2 cellular contexts compared by ENCODE assay signal in the genomic region with DNA sequence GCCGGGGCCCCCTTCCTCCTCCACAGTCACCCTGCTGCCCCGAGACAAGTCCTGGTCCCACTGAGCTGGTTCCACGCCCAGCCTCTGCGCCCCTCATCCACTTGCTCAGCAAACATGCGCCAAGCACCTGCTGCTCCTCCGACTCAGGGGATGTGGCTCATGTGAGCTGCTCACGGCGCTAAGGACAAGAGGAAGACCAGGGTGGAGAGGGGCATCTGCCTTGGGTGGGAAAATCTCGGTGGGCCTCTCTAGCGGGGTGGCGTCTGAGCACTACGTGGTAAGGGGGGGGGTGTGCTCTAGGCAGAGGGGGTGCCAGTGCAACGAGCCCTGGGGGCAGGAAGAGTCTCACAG.
A peak's percentile ranks its signal among the peaks of the same experiment; 100 is the strongest.
TF ChIP-seq lines count a peak whose summit lies in the region.

No MANE protein-coding gene starts in this region.

TF ChIP-seq in GM23338, 12 proteins besides CTCF, POLR2A, EP300 and RAD21 (continued from another document):
- TF ChIP-seq, protein P1, sequence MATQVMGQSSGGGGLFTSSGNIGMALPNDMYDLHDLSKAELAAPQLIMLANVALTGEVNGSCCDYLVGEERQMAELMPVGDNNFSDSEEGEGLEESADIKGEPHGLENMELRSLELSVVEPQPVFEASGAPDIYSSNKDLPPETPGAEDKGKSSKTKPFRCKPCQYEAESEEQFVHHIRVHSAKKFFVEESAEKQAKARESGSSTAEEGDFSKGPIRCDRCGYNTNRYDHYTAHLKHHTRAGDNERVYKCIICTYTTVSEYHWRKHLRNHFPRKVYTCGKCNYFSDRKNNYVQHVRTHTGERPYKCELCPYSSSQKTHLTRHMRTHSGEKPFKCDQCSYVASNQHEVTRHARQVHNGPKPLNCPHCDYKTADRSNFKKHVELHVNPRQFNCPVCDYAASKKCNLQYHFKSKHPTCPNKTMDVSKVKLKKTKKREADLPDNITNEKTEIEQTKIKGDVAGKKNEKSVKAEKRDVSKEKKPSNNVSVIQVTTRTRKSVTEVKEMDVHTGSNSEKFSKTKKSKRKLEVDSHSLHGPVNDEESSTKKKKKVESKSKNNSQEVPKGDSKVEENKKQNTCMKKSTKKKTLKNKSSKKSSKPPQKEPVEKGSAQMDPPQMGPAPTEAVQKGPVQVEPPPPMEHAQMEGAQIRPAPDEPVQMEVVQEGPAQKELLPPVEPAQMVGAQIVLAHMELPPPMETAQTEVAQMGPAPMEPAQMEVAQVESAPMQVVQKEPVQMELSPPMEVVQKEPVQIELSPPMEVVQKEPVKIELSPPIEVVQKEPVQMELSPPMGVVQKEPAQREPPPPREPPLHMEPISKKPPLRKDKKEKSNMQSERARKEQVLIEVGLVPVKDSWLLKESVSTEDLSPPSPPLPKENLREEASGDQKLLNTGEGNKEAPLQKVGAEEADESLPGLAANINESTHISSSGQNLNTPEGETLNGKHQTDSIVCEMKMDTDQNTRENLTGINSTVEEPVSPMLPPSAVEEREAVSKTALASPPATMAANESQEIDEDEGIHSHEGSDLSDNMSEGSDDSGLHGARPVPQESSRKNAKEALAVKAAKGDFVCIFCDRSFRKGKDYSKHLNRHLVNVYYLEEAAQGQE (IDR thresholded peaks at IDR 0.05; ENCODE audit: unreplicated experiment) = no peak
- TF ChIP-seq EZH2 (IDR thresholded peaks at IDR 0.05; ENCODE audit: low read depth, unreplicated experiment) = no peak
- no peak for TF ChIP-seq STAT1 (IDR thresholded peaks at IDR 0.05; ENCODE audit: unreplicated experiment)
- TF ChIP-seq NANOG (IDR thresholded peaks at IDR 0.05; ENCODE audit: borderline replicate concordance) = no peak
- TF ChIP-seq, protein P2, sequence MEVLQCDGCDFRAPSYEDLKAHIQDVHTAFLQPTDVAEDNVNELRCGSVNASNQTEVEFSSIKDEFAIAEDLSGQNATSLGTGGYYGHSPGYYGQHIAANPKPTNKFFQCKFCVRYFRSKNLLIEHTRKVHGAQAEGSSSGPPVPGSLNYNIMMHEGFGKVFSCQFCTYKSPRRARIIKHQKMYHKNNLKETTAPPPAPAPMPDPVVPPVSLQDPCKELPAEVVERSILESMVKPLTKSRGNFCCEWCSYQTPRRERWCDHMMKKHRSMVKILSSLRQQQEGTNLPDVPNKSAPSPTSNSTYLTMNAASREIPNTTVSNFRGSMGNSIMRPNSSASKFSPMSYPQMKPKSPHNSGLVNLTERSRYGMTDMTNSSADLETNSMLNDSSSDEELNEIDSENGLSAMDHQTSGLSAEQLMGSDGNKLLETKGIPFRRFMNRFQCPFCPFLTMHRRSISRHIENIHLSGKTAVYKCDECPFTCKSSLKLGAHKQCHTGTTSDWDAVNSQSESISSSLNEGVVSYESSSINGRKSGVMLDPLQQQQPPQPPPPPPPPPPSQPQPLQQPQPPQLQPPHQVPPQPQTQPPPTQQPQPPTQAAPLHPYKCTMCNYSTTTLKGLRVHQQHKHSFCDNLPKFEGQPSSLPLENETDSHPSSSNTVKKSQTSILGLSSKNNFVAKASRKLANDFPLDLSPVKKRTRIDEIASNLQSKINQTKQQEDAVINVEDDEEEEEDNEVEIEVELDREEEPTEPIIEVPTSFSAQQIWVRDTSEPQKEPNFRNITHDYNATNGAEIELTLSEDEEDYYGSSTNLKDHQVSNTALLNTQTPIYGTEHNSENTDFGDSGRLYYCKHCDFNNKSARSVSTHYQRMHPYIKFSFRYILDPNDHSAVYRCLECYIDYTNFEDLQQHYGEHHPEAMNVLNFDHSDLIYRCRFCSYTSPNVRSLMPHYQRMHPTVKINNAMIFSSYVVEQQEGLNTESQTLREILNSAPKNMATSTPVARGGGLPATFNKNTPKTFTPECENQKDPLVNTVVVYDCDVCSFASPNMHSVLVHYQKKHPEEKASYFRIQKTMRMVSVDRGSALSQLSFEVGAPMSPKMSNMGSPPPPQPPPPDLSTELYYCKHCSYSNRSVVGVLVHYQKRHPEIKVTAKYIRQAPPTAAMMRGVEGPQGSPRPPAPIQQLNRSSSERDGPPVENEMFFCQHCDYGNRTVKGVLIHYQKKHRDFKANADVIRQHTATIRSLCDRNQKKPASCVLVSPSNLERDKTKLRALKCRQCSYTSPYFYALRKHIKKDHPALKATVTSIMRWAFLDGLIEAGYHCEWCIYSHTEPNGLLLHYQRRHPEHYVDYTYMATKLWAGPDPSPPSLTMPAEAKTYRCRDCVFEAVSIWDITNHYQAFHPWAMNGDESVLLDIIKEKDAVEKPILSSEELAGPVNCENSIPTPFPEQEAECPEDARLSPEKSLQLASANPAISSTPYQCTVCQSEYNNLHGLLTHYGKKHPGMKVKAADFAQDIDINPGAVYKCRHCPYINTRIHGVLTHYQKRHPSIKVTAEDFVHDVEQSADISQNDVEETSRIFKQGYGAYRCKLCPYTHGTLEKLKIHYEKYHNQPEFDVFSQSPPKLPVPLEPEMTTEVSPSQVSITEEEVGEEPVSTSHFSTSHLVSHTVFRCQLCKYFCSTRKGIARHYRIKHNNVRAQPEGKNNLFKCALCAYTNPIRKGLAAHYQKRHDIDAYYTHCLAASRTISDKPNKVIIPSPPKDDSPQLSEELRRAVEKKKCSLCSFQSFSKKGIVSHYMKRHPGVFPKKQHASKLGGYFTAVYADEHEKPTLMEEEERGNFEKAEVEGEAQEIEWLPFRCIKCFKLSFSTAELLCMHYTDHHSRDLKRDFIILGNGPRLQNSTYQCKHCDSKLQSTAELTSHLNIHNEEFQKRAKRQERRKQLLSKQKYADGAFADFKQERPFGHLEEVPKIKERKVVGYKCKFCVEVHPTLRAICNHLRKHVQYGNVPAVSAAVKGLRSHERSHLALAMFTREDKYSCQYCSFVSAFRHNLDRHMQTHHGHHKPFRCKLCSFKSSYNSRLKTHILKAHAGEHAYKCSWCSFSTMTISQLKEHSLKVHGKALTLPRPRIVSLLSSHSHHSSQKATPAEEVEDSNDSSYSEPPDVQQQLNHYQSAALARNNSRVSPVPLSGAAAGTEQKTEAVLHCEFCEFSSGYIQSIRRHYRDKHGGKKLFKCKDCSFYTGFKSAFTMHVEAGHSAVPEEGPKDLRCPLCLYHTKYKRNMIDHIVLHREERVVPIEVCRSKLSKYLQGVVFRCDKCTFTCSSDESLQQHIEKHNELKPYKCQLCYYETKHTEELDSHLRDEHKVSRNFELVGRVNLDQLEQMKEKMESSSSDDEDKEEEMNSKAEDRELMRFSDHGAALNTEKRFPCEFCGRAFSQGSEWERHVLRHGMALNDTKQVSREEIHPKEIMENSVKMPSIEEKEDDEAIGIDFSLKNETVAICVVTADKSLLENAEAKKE (CRISPR knock-in tag; IDR thresholded peaks at IDR 0.05) = no peak
- TF ChIP-seq, protein P3, sequence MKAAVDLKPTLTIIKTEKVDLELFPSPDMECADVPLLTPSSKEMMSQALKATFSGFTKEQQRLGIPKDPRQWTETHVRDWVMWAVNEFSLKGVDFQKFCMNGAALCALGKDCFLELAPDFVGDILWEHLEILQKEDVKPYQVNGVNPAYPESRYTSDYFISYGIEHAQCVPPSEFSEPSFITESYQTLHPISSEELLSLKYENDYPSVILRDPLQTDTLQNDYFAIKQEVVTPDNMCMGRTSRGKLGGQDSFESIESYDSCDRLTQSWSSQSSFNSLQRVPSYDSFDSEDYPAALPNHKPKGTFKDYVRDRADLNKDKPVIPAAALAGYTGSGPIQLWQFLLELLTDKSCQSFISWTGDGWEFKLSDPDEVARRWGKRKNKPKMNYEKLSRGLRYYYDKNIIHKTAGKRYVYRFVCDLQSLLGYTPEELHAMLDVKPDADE (IDR thresholded peaks at IDR 0.05) = no peak
- no peak for TF ChIP-seq JUNB (IDR thresholded peaks at IDR 0.05; ENCODE audit: unreplicated experiment)
TF ChIP-seq in GM23338: peak in this region for 0.

TF ChIP-seq in WTC11, 78 proteins besides CTCF, POLR2A, EP300 and RAD21 (continued from another document):
- TF ChIP-seq, protein P4, sequence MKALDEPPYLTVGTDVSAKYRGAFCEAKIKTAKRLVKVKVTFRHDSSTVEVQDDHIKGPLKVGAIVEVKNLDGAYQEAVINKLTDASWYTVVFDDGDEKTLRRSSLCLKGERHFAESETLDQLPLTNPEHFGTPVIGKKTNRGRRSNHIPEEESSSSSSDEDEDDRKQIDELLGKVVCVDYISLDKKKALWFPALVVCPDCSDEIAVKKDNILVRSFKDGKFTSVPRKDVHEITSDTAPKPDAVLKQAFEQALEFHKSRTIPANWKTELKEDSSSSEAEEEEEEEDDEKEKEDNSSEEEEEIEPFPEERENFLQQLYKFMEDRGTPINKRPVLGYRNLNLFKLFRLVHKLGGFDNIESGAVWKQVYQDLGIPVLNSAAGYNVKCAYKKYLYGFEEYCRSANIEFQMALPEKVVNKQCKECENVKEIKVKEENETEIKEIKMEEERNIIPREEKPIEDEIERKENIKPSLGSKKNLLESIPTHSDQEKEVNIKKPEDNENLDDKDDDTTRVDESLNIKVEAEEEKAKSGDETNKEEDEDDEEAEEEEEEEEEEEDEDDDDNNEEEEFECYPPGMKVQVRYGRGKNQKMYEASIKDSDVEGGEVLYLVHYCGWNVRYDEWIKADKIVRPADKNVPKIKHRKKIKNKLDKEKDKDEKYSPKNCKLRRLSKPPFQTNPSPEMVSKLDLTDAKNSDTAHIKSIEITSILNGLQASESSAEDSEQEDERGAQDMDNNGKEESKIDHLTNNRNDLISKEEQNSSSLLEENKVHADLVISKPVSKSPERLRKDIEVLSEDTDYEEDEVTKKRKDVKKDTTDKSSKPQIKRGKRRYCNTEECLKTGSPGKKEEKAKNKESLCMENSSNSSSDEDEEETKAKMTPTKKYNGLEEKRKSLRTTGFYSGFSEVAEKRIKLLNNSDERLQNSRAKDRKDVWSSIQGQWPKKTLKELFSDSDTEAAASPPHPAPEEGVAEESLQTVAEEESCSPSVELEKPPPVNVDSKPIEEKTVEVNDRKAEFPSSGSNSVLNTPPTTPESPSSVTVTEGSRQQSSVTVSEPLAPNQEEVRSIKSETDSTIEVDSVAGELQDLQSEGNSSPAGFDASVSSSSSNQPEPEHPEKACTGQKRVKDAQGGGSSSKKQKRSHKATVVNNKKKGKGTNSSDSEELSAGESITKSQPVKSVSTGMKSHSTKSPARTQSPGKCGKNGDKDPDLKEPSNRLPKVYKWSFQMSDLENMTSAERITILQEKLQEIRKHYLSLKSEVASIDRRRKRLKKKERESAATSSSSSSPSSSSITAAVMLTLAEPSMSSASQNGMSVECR (CRISPR knock-in tag; IDR thresholded peaks at IDR 0.05; ENCODE audit: borderline replicate concordance) = 0 out of 2 replicates have a peak, but pooled peaks have one; percentile 42
- TF ChIP-seq JUN (CRISPR knock-in tag; IDR thresholded peaks at IDR 0.05) = no peak
- TF ChIP-seq NR2C2 (CRISPR knock-in tag; IDR thresholded peaks at IDR 0.05) = no peak
- no peak for TF ChIP-seq CBFB (CRISPR knock-in tag; IDR thresholded peaks at IDR 0.05; ENCODE audit: low read depth)
